ENCODE assay signal across 27 cellular contexts in the genomic region with DNA sequence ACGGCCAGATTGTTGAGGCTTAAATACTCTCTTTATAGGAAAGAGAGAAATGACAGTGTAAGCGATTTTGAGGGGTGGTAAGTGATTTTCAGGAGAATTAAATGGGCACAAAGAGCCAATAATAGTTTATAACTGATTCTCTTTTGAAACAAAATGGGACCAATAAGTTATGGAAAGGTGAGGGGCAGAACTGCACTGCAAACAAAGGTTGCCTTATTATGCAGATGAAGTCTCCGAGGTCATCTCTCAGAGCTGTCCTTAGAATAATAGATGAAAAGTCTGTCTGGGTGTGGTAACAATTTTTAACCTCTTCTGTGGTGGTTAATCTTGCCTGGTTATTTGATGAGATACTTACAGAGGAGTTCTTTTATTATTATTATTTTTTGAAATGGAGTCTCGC. TPM values are rescaled to one million over a fixed set of nuclear protein-coding genes. Genes with fewer than 3 reads are reported as not detected.
"Had no signal": no experiment of that assay in that cellular context is flagged by ENCODE, and none has a peak within 500 bp of the region (broad histone marks: within the 10 kb centered on the region; RNA-seq: fewer than 3 reads in every experiment).

No MANE protein-coding gene starts in this region.

- H3K4me3 Mint-ChIP-seq: stimulated activated effector memory CD8-positive, alpha-beta T cell treated with anti-CD3 and anti-CD28 coated beads, Interleukin-12 subunit alpha, Interleukin-12 subunit beta, amount 100 ng/mL, for 72 hours; stimulated activated memory B cell treated with anti-CD40 and anti-IgM and Interleukin-4, amounts not matched to agents 10 μg/mL and 1 μg/mL and 100 μg/mL, for 72 hours; stimulated activated naive B cell treated with anti-CD40 and anti-IgM and Interleukin-4, amounts not matched to agents 10 μg/mL and 1 μg/mL and 100 μg/mL, for 72 hours; stimulated activated naive CD8-positive, alpha-beta T cell treated with anti-CD3 and anti-CD28 coated beads, Interleukin-15, amount 100 ng/mL, for 72 hours; stimulated activated naive CD8-positive, alpha-beta T cell treated with anti-CD3 and anti-CD28 coated beads, Interleukin-15, Interleukin-2, amounts not matched to agents 100 ng/mL and 50 ng/mL, for 24 hours; type B pancreatic cell had no signal

- H3K27me3 ChIP-seq: stomach, suprapubic skin, testis, thyroid gland, tibial artery, tibial nerve, transverse colon, upper lobe of left lung, upper lobe of right lung, uterus, vagina had no signal

- H3K4me3 ChIP-seq: stomach, suprapubic skin, testis, thoracic aorta, thyroid gland, tibial artery, tibial nerve, transverse colon, upper lobe of left lung, upper lobe of right lung, uterus, vagina had no signal

- DNase-seq: stimulated activated CD4-positive, alpha-beta T cell treated with anti-CD3 and anti-CD28 coated beads, Interleukin-2, amount 100 ng/mL, for 48 hours; stimulated activated CD4-positive, alpha-beta T cell treated with anti-CD3 and anti-CD28 coated beads, Interleukin-4, amount 100 ng/mL, for 1 hour; stimulated activated CD4-positive, alpha-beta T cell treated with anti-CD3 and anti-CD28 coated beads, Interleukin-4, amount 100 ng/mL, for 24 hours; stimulated activated CD4-positive, alpha-beta T cell treated with anti-CD3 and anti-CD28 coated beads, Interleukin-4, amount 100 ng/mL, for 4 hours; stimulated activated CD8-positive, alpha-beta memory T cell treated with anti-CD3 and anti-CD28 coated beads, Interleukin-4, amount 100 ng/mL, for 48 hours; stimulated activated naive B cell treated with anti-CD40 and anti-IgM and Interleukin-4, amounts not matched to agents 10 μg/mL and 1 μg/mL and 100 μg/mL, for 72 hours; stimulated activated naive CD4-positive, alpha-beta T cell; stimulated activated naive CD4-positive, alpha-beta T cell treated with Interleukin-2 at 50 U/mL for 16 hours; stimulated activated naive CD8-positive, alpha-beta T cell treated with anti-CD3 and anti-CD28 coated beads, Interleukin-15, amount 100 ng/mL, for 72 hours; stimulated activated naive CD8-positive, alpha-beta T cell treated with anti-CD3 and anti-CD28 coated beads, Interleukin-15, Interleukin-2, amounts not matched to agents 100 U/mL and 50 U/mL, for 24 hours; stomach; substantia nigra; testis; thyroid gland; tibial artery; transverse colon; upper lobe of left lung; upper lobe of right lung; uterus had no signal

- H3K27ac Mint-ChIP-seq: stimulated activated effector memory CD8-positive, alpha-beta T cell treated with anti-CD3 and anti-CD28 coated beads, Interleukin-12 subunit alpha, Interleukin-12 subunit beta, amount 100 ng/mL, for 72 hours; stimulated activated memory B cell treated with anti-CD40 and anti-IgM and Interleukin-4, amounts not matched to agents 10 μg/mL and 1 μg/mL and 100 μg/mL, for 72 hours; stimulated activated naive B cell treated with anti-CD40 and anti-IgM and Interleukin-4, amounts not matched to agents 10 μg/mL and 1 μg/mL and 100 μg/mL, for 72 hours; stimulated activated naive CD8-positive, alpha-beta T cell treated with anti-CD3 and anti-CD28 coated beads, Interleukin-15, amount 100 ng/mL, for 72 hours; stimulated activated naive CD8-positive, alpha-beta T cell treated with anti-CD3 and anti-CD28 coated beads, Interleukin-15, Interleukin-2, amounts not matched to agents 100 ng/mL and 50 ng/mL, for 24 hours; type B pancreatic cell had no signal

- H3K4me1 Mint-ChIP-seq: stimulated activated memory B cell treated with anti-CD40 and anti-IgM and Interleukin-4, amounts not matched to agents 10 μg/mL and 1 μg/mL and 100 μg/mL, for 72 hours; stimulated activated naive B cell treated with anti-CD40 and anti-IgM and Interleukin-4, amounts not matched to agents 10 μg/mL and 1 μg/mL and 100 μg/mL, for 72 hours had no signal

- H3K36me3 Mint-ChIP-seq: stimulated activated effector memory CD8-positive, alpha-beta T cell treated with anti-CD3 and anti-CD28 coated beads, Interleukin-12 subunit alpha, Interleukin-12 subunit beta, amount 100 ng/mL, for 72 hours; type B pancreatic cell had no signal

- H3K27ac ChIP-seq: stomach, suprapubic skin, testis, thoracic aorta, thyroid gland, tibial artery, tibial nerve, transverse colon, upper lobe of left lung, upper lobe of right lung, uterus, vagina had no signal

- H3K4me1 ChIP-seq: stomach, suprapubic skin, testis, thyroid gland, tibial artery, tibial nerve, transverse colon, upper lobe of left lung, upper lobe of right lung, uterus, vagina had no signal

- H3K9me3 ChIP-seq: suprapubic skin, testis, thoracic aorta, thyroid gland, tibial artery, transverse colon, upper lobe of right lung, uterus, vagina had no signal

- H3K36me3 ChIP-seq: stomach, suprapubic skin, thoracic aorta, thyroid gland, tibial artery, tibial nerve, transverse colon, upper lobe of left lung, upper lobe of right lung, uterus, vagina had no signal

- H3K27me3 Mint-ChIP-seq: stimulated activated naive CD8-positive, alpha-beta T cell treated with anti-CD3 and anti-CD28 coated beads, Interleukin-15, amount 100 ng/mL, for 72 hours; stimulated activated naive CD8-positive, alpha-beta T cell treated with anti-CD3 and anti-CD28 coated beads, Interleukin-15, Interleukin-2, amounts not matched to agents 100 ng/mL and 50 ng/mL, for 24 hours had no signal

RNA-seq across cellular contexts. Expression of a gene that starts 14.7 kb away (rescaled TPM):
- total RNA-seq: vagina had no signal
